ENCODE assay signal across 39 cellular contexts in the genomic region with DNA sequence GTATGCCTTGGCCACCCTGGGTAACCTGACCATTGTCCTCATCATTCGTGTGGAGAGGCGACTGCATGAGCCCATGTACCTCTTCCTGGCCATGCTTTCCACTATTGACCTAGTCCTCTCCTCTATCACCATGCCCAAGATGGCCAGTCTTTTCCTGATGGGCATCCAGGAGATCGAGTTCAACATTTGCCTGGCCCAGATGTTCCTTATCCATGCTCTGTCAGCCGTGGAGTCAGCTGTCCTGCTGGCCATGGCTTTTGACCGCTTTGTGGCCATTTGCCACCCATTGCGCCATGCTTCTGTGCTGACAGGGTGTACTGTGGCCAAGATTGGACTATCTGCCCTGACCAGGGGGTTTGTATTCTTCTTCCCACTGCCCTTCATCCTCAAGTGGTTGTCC. TPM values are rescaled to one million over a fixed set of nuclear protein-coding genes. Genes with fewer than 3 reads are reported as not detected.
"Had no signal": no experiment of that assay in that cellular context is flagged by ENCODE, and none has a peak within 500 bp of the region (broad histone marks: within the 10 kb centered on the region; RNA-seq: fewer than 3 reads in every experiment).

No MANE protein-coding gene starts in this region.

- DNase-seq: activated effector memory CD4-positive, alpha-beta T cell treated with anti-CD3 and anti-CD28 coated beads, Interleukin-2, amount 50 U/mL, for 16 hours; activated effector memory CD4-positive, alpha-beta T cell treated with Interleukin-2 at 50 U/mL for 16 hours; activated gamma-delta T cell; activated gamma-delta T cell treated with Interleukin-2 at 50 U/mL for 16 hours; activated naive CD4-positive, alpha-beta T cell; activated naive CD4-positive, alpha-beta T cell treated with anti-CD3 and anti-CD28 coated beads for 36 hours; activated naive CD4-positive, alpha-beta T cell treated with anti-CD3 and anti-CD28 coated beads, Interleukin-2, amount 10 ng/mL, durations not matched to agents 7 days and 5 days; activated naive CD4-positive, alpha-beta T cell treated with anti-CD3 and anti-CD28 coated beads, Interleukin-2, amount 50 U/mL, for 16 hours; activated naive CD4-positive, alpha-beta T cell treated with Interleukin-2 at 50 U/mL for 16 hours; activated naive CD8-positive, alpha-beta T cell treated with anti-CD3 and anti-CD28 coated beads for 36 hours; activated naive CD8-positive, alpha-beta T cell treated with anti-CD3 and anti-CD28 coated beads, Interleukin-2, amount 10 ng/mL, durations not matched to agents 7 days and 5 days; activated naive CD8-positive, alpha-beta T cell treated with anti-CD3 and anti-CD28 coated beads, Interleukin-2, amount 50 U/mL, for 24 hours; activated T-cell treated with anti-CD3 and anti-CD28 coated beads for 4 hours; activated T-cell treated with anti-CD3 and anti-CD28 coated beads, Interleukin-2, amount 50 U/mL, for 1 hour; activated T-cell treated with anti-CD3 and anti-CD28 coated beads, Interleukin-2, amount 50 U/mL, for 24 hours; activated T-cell treated with anti-CD3 and anti-CD28 coated beads, Interleukin-2, amount 50 U/mL, for 4 hours; activated T-cell treated with anti-CD3 and anti-CD28 coated beads, Interleukin-2, amount 50 U/mL, for 48 hours; activated T-cell treated with anti-CD3 and anti-CD28 coated beads, Interleukin-2, amount 50 U/mL, for 72 hours; adrenal gland; amniotic stem cell; amygdala; anterior cingulate cortex; aorta; body of pancreas; brain microvascular endothelial cell; caudate nucleus; central memory CD4-positive, alpha-beta T cell; cerebellar nuclear complex had no signal

- FAIRE-seq: astrocyte had no signal

- H3K4me1 ChIP-seq: adrenal gland, body of pancreas, breast epithelium had no signal

- H3K36me3 ChIP-seq: adrenal gland, ascending aorta, brain microvascular endothelial cell, breast epithelium, cardiac muscle cell had no signal

- H3K9me3 ChIP-seq: adrenal gland, ascending aorta, body of pancreas, breast epithelium had no signal

- ATAC-seq: activated naive CD4-positive, alpha-beta T cell treated with anti-CD3 and anti-CD28 coated beads, Interleukin-2, amount 50 U/mL, for 72 hours; activated naive CD8-positive, alpha-beta T cell treated with anti-CD3 and anti-CD28 coated beads, Interleukin-2, amount 50 U/mL, for 24 hours; activated T-cell treated with anti-CD3 and anti-CD28 coated beads, Interleukin-2, amount 50 U/mL, for 4 hours; activated T-cell treated with anti-CD3 and anti-CD28 coated beads, Interleukin-2, amount 50 U/mL, for 72 hours; activated T-helper 17 cell treated with anti-CD3 and anti-CD28 coated beads, Interleukin-2, amount 50 U/mL, for 72 hours; body of pancreas had no signal

- H3K4me3 ChIP-seq: adrenal gland, ascending aorta, body of pancreas, breast epithelium, cardiac muscle cell had no signal

- H3K27ac ChIP-seq: adrenal gland, ascending aorta, body of pancreas, brain microvascular endothelial cell, breast epithelium, cardiac muscle cell had no signal

- H3K27me3 ChIP-seq: adrenal gland, ascending aorta, body of pancreas, brain microvascular endothelial cell had no signal

RNA-seq across cellular contexts. Expression of a gene that starts 2.7 kb away (rescaled TPM):
- total RNA-seq: activated naive CD4-positive, alpha-beta T cell treated with anti-CD3 and anti-CD28 coated beads for 36 hours; activated naive CD4-positive, alpha-beta T cell treated with anti-CD3 and anti-CD28 coated beads, Interleukin-2, amount 50 U/mL, for 72 hours; activated naive CD8-positive, alpha-beta T cell treated with anti-CD3 and anti-CD28 coated beads for 36 hours; activated naive CD8-positive, alpha-beta T cell treated with anti-CD3 and anti-CD28 coated beads, Interleukin-2, amount 10 ng/mL, durations not matched to agents 7 days and 5 days; activated T-cell treated with anti-CD3 and anti-CD28 coated beads, Interleukin-2, amount 50 U/mL, for 4 hours; activated T-cell treated with anti-CD3 and anti-CD28 coated beads, Interleukin-2, amount 50 U/mL, for 72 hours; activated T-helper 1 cell treated with anti-CD3 and anti-CD28 coated beads, Interleukin-12 subunit alpha, Interleukin-12 subunit beta, Interleukin-2, Interleukin-4 antibody, amounts not matched to agents 30 ng/mL and 10 ng/mL and 1 ng/mL, durations not matched to agents 14 hours and 24 hours and 36 hours; activated T-helper 17 cell treated with anti-CD3 and anti-CD28 coated beads, Interleukin-2, amount 50 U/mL, for 72 hours; activated T-helper 2 cell treated with anti-CD3 and anti-CD28 coated beads, Interferon-gamma antibody, Interleukin-2, Interleukin-4, amounts not matched to agents 10 μg/mL and 5 μg/mL and 100 μg/mL, durations not matched to agents 14 hours and 24 hours and 36 hours; adrenal gland; aorta; ascending aorta; astrocyte; body of pancreas; breast epithelium; bronchial epithelial cell; cardiac muscle cell; cardiac septum had no signal
- polyA plus RNA-seq: adipose tissue, adrenal gland, aorta, cardiac muscle cell had no signal

RNA-seq across cellular contexts. Expression of a gene that starts 3.9 kb away (rescaled TPM):
- total RNA-seq: activated naive CD4-positive, alpha-beta T cell treated with anti-CD3 and anti-CD28 coated beads for 36 hours; activated naive CD4-positive, alpha-beta T cell treated with anti-CD3 and anti-CD28 coated beads, Interleukin-2, amount 50 U/mL, for 72 hours; activated naive CD8-positive, alpha-beta T cell treated with anti-CD3 and anti-CD28 coated beads for 36 hours; activated naive CD8-positive, alpha-beta T cell treated with anti-CD3 and anti-CD28 coated beads, Interleukin-2, amount 10 ng/mL, durations not matched to agents 7 days and 5 days; activated T-cell treated with anti-CD3 and anti-CD28 coated beads, Interleukin-2, amount 50 U/mL, for 4 hours; activated T-cell treated with anti-CD3 and anti-CD28 coated beads, Interleukin-2, amount 50 U/mL, for 72 hours; activated T-helper 1 cell treated with anti-CD3 and anti-CD28 coated beads, Interleukin-12 subunit alpha, Interleukin-12 subunit beta, Interleukin-2, Interleukin-4 antibody, amounts not matched to agents 30 ng/mL and 10 ng/mL and 1 ng/mL, durations not matched to agents 14 hours and 24 hours and 36 hours; activated T-helper 17 cell treated with anti-CD3 and anti-CD28 coated beads, Interleukin-2, amount 50 U/mL, for 72 hours; activated T-helper 2 cell treated with anti-CD3 and anti-CD28 coated beads, Interferon-gamma antibody, Interleukin-2, Interleukin-4, amounts not matched to agents 10 μg/mL and 5 μg/mL and 100 μg/mL, durations not matched to agents 14 hours and 24 hours and 36 hours; adrenal gland; astrocyte; body of pancreas; bronchial epithelial cell; cardiac muscle cell had no signal
- polyA plus RNA-seq: aorta, cardiac muscle cell had no signal

RNA-seq across cellular contexts. Expression of a gene that starts 46.1 kb away (rescaled TPM):
- total RNA-seq: activated naive CD4-positive, alpha-beta T cell treated with anti-CD3 and anti-CD28 coated beads for 36 hours; activated naive CD4-positive, alpha-beta T cell treated with anti-CD3 and anti-CD28 coated beads, Interleukin-2, amount 50 U/mL, for 72 hours; activated naive CD8-positive, alpha-beta T cell treated with anti-CD3 and anti-CD28 coated beads for 36 hours; activated naive CD8-positive, alpha-beta T cell treated with anti-CD3 and anti-CD28 coated beads, Interleukin-2, amount 10 ng/mL, durations not matched to agents 7 days and 5 days; activated T-cell treated with anti-CD3 and anti-CD28 coated beads, Interleukin-2, amount 50 U/mL, for 4 hours; activated T-cell treated with anti-CD3 and anti-CD28 coated beads, Interleukin-2, amount 50 U/mL, for 72 hours; activated T-helper 1 cell treated with anti-CD3 and anti-CD28 coated beads, Interleukin-12 subunit alpha, Interleukin-12 subunit beta, Interleukin-2, Interleukin-4 antibody, amounts not matched to agents 30 ng/mL and 10 ng/mL and 1 ng/mL, durations not matched to agents 14 hours and 24 hours and 36 hours; activated T-helper 2 cell treated with anti-CD3 and anti-CD28 coated beads, Interferon-gamma antibody, Interleukin-2, Interleukin-4, amounts not matched to agents 10 μg/mL and 5 μg/mL and 100 μg/mL, durations not matched to agents 14 hours and 24 hours and 36 hours; adrenal gland; aorta; ascending aorta; astrocyte; body of pancreas; breast epithelium; bronchial epithelial cell; cardiac muscle cell; cardiac septum had no signal
- polyA plus RNA-seq: adipose tissue, adrenal gland, aorta had no signal

RNA-seq across cellular contexts. Expression of a gene that starts 57.7 kb away (rescaled TPM):
- total RNA-seq: activated naive CD4-positive, alpha-beta T cell treated with anti-CD3 and anti-CD28 coated beads for 36 hours; activated naive CD4-positive, alpha-beta T cell treated with anti-CD3 and anti-CD28 coated beads, Interleukin-2, amount 50 U/mL, for 72 hours; activated naive CD8-positive, alpha-beta T cell treated with anti-CD3 and anti-CD28 coated beads for 36 hours; activated naive CD8-positive, alpha-beta T cell treated with anti-CD3 and anti-CD28 coated beads, Interleukin-2, amount 10 ng/mL, durations not matched to agents 7 days and 5 days; activated T-cell treated with anti-CD3 and anti-CD28 coated beads, Interleukin-2, amount 50 U/mL, for 4 hours; activated T-cell treated with anti-CD3 and anti-CD28 coated beads, Interleukin-2, amount 50 U/mL, for 72 hours; activated T-helper 1 cell treated with anti-CD3 and anti-CD28 coated beads, Interleukin-12 subunit alpha, Interleukin-12 subunit beta, Interleukin-2, Interleukin-4 antibody, amounts not matched to agents 30 ng/mL and 10 ng/mL and 1 ng/mL, durations not matched to agents 14 hours and 24 hours and 36 hours; activated T-helper 17 cell treated with anti-CD3 and anti-CD28 coated beads, Interleukin-2, amount 50 U/mL, for 72 hours; activated T-helper 2 cell treated with anti-CD3 and anti-CD28 coated beads, Interferon-gamma antibody, Interleukin-2, Interleukin-4, amounts not matched to agents 10 μg/mL and 5 μg/mL and 100 μg/mL, durations not matched to agents 14 hours and 24 hours and 36 hours; adrenal gland; body of pancreas; breast epithelium; bronchial epithelial cell; cardiac muscle cell; cardiac septum had no signal
- polyA plus RNA-seq: aorta, cardiac muscle cell had no signal
